ENCODE assay signal across 32 cellular contexts in the genomic region with DNA sequence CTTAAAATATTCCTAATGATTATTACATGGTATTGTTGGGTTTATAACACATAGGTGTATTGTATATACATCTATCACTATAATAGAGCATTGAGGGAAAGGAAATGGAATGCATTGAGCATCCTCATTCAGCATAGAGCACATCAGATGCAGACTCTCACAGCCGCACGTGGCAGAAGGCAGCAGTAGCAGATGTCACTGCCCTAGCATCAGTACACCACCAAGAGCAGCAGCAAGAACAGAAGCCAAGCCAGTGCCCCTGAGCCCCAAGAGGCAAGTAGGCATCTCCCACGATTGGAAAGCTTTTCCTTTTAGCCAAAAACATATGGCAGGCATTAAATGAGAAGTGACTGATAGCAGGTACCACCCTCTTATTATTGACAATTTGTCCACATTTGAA.
"Had no signal": no experiment of that assay in that cellular context is flagged by ENCODE, and none has a peak within 500 bp of the region (broad histone marks: within the 10 kb centered on the region; RNA-seq: fewer than 3 reads in every experiment).

No MANE protein-coding gene starts in this region.

- H3K4me1 ChIP-seq: adrenal gland, ascending aorta, breast epithelium, colonic mucosa had no signal

- H3K27ac Mint-ChIP-seq: activated CD4-positive, alpha-beta memory T cell treated with anti-CD3 and anti-CD28 coated beads for 36 hours; activated CD4-positive, alpha-beta T cell treated with anti-CD3 and anti-CD28 coated beads for 36 hours; activated CD4-positive, alpha-beta T cell treated with anti-CD3 and anti-CD28 coated beads, Interleukin-2, amount 10 ng/mL, durations not matched to agents 24 days and 14 days; activated CD8-positive, alpha-beta memory T cell treated with anti-CD3 and anti-CD28 coated beads, Interleukin-2, amount 10 ng/mL, durations not matched to agents 7 days and 5 days; activated CD8-positive, alpha-beta T cell treated with anti-CD3 and anti-CD28 coated beads, Interleukin-2, amount 10 ng/mL, durations not matched to agents 7 days and 5 days; activated naive CD4-positive, alpha-beta T cell treated with anti-CD3 and anti-CD28 coated beads for 36 hours; activated naive CD4-positive, alpha-beta T cell treated with anti-CD3 and anti-CD28 coated beads, Interleukin-2, amount 50 U/mL, for 24 hours; activated naive CD8-positive, alpha-beta T cell treated with anti-CD3 and anti-CD28 coated beads for 36 hours; activated naive CD8-positive, alpha-beta T cell treated with anti-CD3 and anti-CD28 coated beads, Interleukin-2, amount 50 U/mL, for 24 hours; activated T-helper 1 cell treated with anti-CD3 and anti-CD28 coated beads, Interleukin-12 subunit alpha, Interleukin-12 subunit beta, Interleukin-2, Interleukin-4 antibody, amounts not matched to agents 30 ng/mL and 10 ng/mL and 1 ng/mL, durations not matched to agents 14 hours and 24 hours and 36 hours; activated T-helper 2 cell treated with anti-CD3 and anti-CD28 coated beads, Interferon-gamma antibody, Interleukin-2, Interleukin-4, amounts not matched to agents 10 μg/mL and 5 μg/mL and 100 μg/mL, durations not matched to agents 14 hours and 24 hours and 36 hours had no signal

- H3K4me1 Mint-ChIP-seq: activated CD4-positive, alpha-beta T cell treated with anti-CD3 and anti-CD28 coated beads for 36 hours; activated CD4-positive, alpha-beta T cell treated with anti-CD3 and anti-CD28 coated beads, Interleukin-2, amount 10 ng/mL, durations not matched to agents 24 days and 14 days; activated CD8-positive, alpha-beta memory T cell treated with anti-CD3 and anti-CD28 coated beads, Interleukin-2, amount 10 ng/mL, durations not matched to agents 7 days and 5 days; activated naive CD4-positive, alpha-beta T cell treated with anti-CD3 and anti-CD28 coated beads, Interleukin-2, amount 50 U/mL, for 24 hours; activated naive CD8-positive, alpha-beta T cell treated with anti-CD3 and anti-CD28 coated beads for 36 hours; activated naive CD8-positive, alpha-beta T cell treated with anti-CD3 and anti-CD28 coated beads, Interleukin-2, amount 50 U/mL, for 24 hours; brain had no signal

- H3K36me3 ChIP-seq: adrenal gland, ascending aorta, breast epithelium, cardiac muscle cell, colonic mucosa, heart right ventricle had no signal

- H3K27me3 ChIP-seq: ascending aorta, breast epithelium, cardiac muscle cell, colonic mucosa, heart right ventricle, hepatocyte had no signal

- H2AFZ ChIP-seq: hepatocyte had no signal

- H3K9me3 ChIP-seq: adrenal gland, ascending aorta, breast epithelium, colonic mucosa, heart right ventricle had no signal

- H3K36me3 Mint-ChIP-seq: activated CD4-positive, alpha-beta memory T cell treated with anti-CD3 and anti-CD28 coated beads for 36 hours; activated CD8-positive, alpha-beta memory T cell treated with anti-CD3 and anti-CD28 coated beads, Interleukin-2, amount 10 ng/mL, durations not matched to agents 7 days and 5 days; activated naive CD4-positive, alpha-beta T cell treated with anti-CD3 and anti-CD28 coated beads, Interleukin-2, amount 50 U/mL, for 24 hours; activated naive CD8-positive, alpha-beta T cell treated with anti-CD3 and anti-CD28 coated beads for 36 hours; brain had no signal

- H3K4me3 ChIP-seq: adrenal gland, ascending aorta, breast epithelium, cardiac muscle cell, colonic mucosa, heart right ventricle, hepatocyte had no signal

- H3K27ac ChIP-seq: adrenal gland, ascending aorta, breast epithelium, cardiac muscle cell, colonic mucosa, epithelial cell of prostate, heart right ventricle, hepatocyte had no signal

- DNase-seq: activated CD4-positive, alpha-beta memory T cell treated with anti-CD3 and anti-CD28 coated beads for 36 hours; activated CD4-positive, alpha-beta T cell treated with anti-CD3 and anti-CD28 coated beads for 36 hours; activated CD4-positive, alpha-beta T cell treated with anti-CD3 and anti-CD28 coated beads, Interleukin-2, amount 10 ng/mL, durations not matched to agents 24 days and 14 days; activated CD4-positive, CD25-positive, alpha-beta regulatory T cell; activated CD4-positive, CD25-positive, alpha-beta regulatory T cell treated with anti-CD3 and anti-CD28 coated beads, Interleukin-2, amount 50 U/mL, for 72 hours; activated CD8-positive, alpha-beta memory T cell treated with anti-CD3 and anti-CD28 coated beads, Interleukin-2, amount 10 ng/mL, durations not matched to agents 7 days and 5 days; activated CD8-positive, alpha-beta memory T cell treated with anti-CD3 and anti-CD28 coated beads, Interleukin-2, amount 50 U/mL, for 4 hours; activated CD8-positive, alpha-beta T cell treated with anti-CD3 and anti-CD28 coated beads, Interleukin-2, amount 10 ng/mL, durations not matched to agents 7 days and 5 days; activated effector memory CD4-positive, alpha-beta T cell treated with anti-CD3 and anti-CD28 coated beads, Interleukin-2, amount 50 U/mL, for 16 hours; activated naive CD4-positive, alpha-beta T cell treated with anti-CD3 and anti-CD28 coated beads for 36 hours; activated naive CD8-positive, alpha-beta T cell treated with anti-CD3 and anti-CD28 coated beads for 36 hours; activated naive CD8-positive, alpha-beta T cell treated with anti-CD3 and anti-CD28 coated beads, Interleukin-2, amount 50 U/mL, for 24 hours; activated T-cell treated with anti-CD3 and anti-CD28 coated beads, Interleukin-2, amount 50 U/mL, for 1 hour; activated T-cell treated with anti-CD3 and anti-CD28 coated beads, Interleukin-2, amount 50 U/mL, for 48 hours; adrenal gland; amygdala; central memory CD4-positive, alpha-beta T cell; cerebellar nuclear complex; colonic mucosa; effector CD8-positive, alpha-beta T cell; foreskin fibroblast; heart right ventricle; T-helper 2 cell had no signal

- H3K9me3 Mint-ChIP-seq: activated CD4-positive, alpha-beta memory T cell treated with anti-CD3 and anti-CD28 coated beads for 36 hours; activated CD4-positive, alpha-beta T cell treated with anti-CD3 and anti-CD28 coated beads, Interleukin-2, amount 10 ng/mL, durations not matched to agents 24 days and 14 days; activated naive CD4-positive, alpha-beta T cell treated with anti-CD3 and anti-CD28 coated beads for 36 hours; activated naive CD4-positive, alpha-beta T cell treated with anti-CD3 and anti-CD28 coated beads, Interleukin-2, amount 50 U/mL, for 24 hours; activated naive CD8-positive, alpha-beta T cell treated with anti-CD3 and anti-CD28 coated beads for 36 hours; activated naive CD8-positive, alpha-beta T cell treated with anti-CD3 and anti-CD28 coated beads, Interleukin-2, amount 50 U/mL, for 24 hours; activated T-helper 1 cell treated with anti-CD3 and anti-CD28 coated beads, Interleukin-12 subunit alpha, Interleukin-12 subunit beta, Interleukin-2, Interleukin-4 antibody, amounts not matched to agents 30 ng/mL and 10 ng/mL and 1 ng/mL, durations not matched to agents 14 hours and 24 hours and 36 hours; activated T-helper 2 cell treated with anti-CD3 and anti-CD28 coated beads, Interferon-gamma antibody, Interleukin-2, Interleukin-4, amounts not matched to agents 10 μg/mL and 5 μg/mL and 100 μg/mL, durations not matched to agents 14 hours and 24 hours and 36 hours had no signal

- H3K4me3 Mint-ChIP-seq: activated CD4-positive, alpha-beta memory T cell treated with anti-CD3 and anti-CD28 coated beads for 36 hours; activated CD4-positive, alpha-beta T cell treated with anti-CD3 and anti-CD28 coated beads for 36 hours; activated CD4-positive, alpha-beta T cell treated with anti-CD3 and anti-CD28 coated beads, Interleukin-2, amount 10 ng/mL, durations not matched to agents 24 days and 14 days; activated CD8-positive, alpha-beta memory T cell treated with anti-CD3 and anti-CD28 coated beads, Interleukin-2, amount 10 ng/mL, durations not matched to agents 7 days and 5 days; activated CD8-positive, alpha-beta T cell treated with anti-CD3 and anti-CD28 coated beads, Interleukin-2, amount 10 ng/mL, durations not matched to agents 7 days and 5 days; activated naive CD4-positive, alpha-beta T cell treated with anti-CD3 and anti-CD28 coated beads for 36 hours; activated naive CD4-positive, alpha-beta T cell treated with anti-CD3 and anti-CD28 coated beads, Interleukin-2, amount 50 U/mL, for 24 hours; activated naive CD8-positive, alpha-beta T cell treated with anti-CD3 and anti-CD28 coated beads for 36 hours; activated naive CD8-positive, alpha-beta T cell treated with anti-CD3 and anti-CD28 coated beads, Interleukin-2, amount 50 U/mL, for 24 hours; activated T-helper 1 cell treated with anti-CD3 and anti-CD28 coated beads, Interleukin-12 subunit alpha, Interleukin-12 subunit beta, Interleukin-2, Interleukin-4 antibody, amounts not matched to agents 30 ng/mL and 10 ng/mL and 1 ng/mL, durations not matched to agents 14 hours and 24 hours and 36 hours; brain had no signal

- ATAC-seq: activated CD4-positive, alpha-beta T cell treated with anti-CD3 and anti-CD28 coated beads for 36 hours; activated CD8-positive, alpha-beta memory T cell treated with anti-CD3 and anti-CD28 coated beads, Interleukin-2, amount 10 ng/mL, durations not matched to agents 7 days and 5 days; activated CD8-positive, alpha-beta T cell treated with anti-CD3 and anti-CD28 coated beads, Interleukin-2, amount 10 ng/mL, durations not matched to agents 7 days and 5 days; activated naive CD8-positive, alpha-beta T cell treated with anti-CD3 and anti-CD28 coated beads, Interleukin-2, amount 50 U/mL, for 24 hours; heart right ventricle had no signal

- H3K4me2 ChIP-seq: hepatocyte had no signal

- H3K27me3 Mint-ChIP-seq: activated CD4-positive, alpha-beta memory T cell treated with anti-CD3 and anti-CD28 coated beads for 36 hours; activated CD4-positive, alpha-beta T cell treated with anti-CD3 and anti-CD28 coated beads for 36 hours; activated CD4-positive, alpha-beta T cell treated with anti-CD3 and anti-CD28 coated beads, Interleukin-2, amount 10 ng/mL, durations not matched to agents 24 days and 14 days; activated CD8-positive, alpha-beta memory T cell treated with anti-CD3 and anti-CD28 coated beads, Interleukin-2, amount 10 ng/mL, durations not matched to agents 7 days and 5 days had no signal

- H3K79me2 ChIP-seq: hepatocyte had no signal
